8 cellular contexts compared by ENCODE assay signal in genomic region chr16:30377812-30378235, GRCh38. TPM values are rescaled to one million over a fixed set of nuclear protein-coding genes. Genes with fewer than 3 reads are reported as not detected.
DNase-seq lines count a peak whose midpoint lies in the region; ATAC-seq and TF ChIP-seq lines count a peak whose summit lies in the region.

No MANE protein-coding gene starts in this region.

- peak overlapping the region; percentile 100 for H3K27ac ChIP-seq in rectal smooth muscle tissue (ENCODE audit: low read depth, low read length)
- H3K27ac ChIP-seq in vagina = peak overlapping the region; percentile 99

- TF ChIP-seq CTCF in GM10266 (IDR thresholded peaks at IDR 0.05; ENCODE audit: control insufficient read depth, insufficient read depth, low read depth, missing control alignments) (no peak), vagina (IDR thresholded peaks at IDR 0.05) (no peak)

- peak in 1 of 2 donors; percentile 38 for TF ChIP-seq POLR2A in vagina (IDR thresholded peaks at IDR 0.05)

- H3K4me1 Mint-ChIP-seq in T-helper 1 cell treated with Interleukin-12 subunit alpha and Interleukin-12 subunit beta and Interleukin-4 antibody, amounts not matched to agents 30 μg/mL and 1 μg/mL, for 36 hours (ENCODE audit: low read depth) = peaks cover 34% of the 10 kb centered on the region

- H3K36me3 ChIP-seq in rectal smooth muscle tissue (ENCODE audit: control insufficient read depth, insufficient read depth, low read length) (no peaks in the 10 kb centered on the region), vagina (no peaks in the 10 kb centered on the region)

- no peaks in the 10 kb centered on the region for H3K27me3 Mint-ChIP-seq in T-helper 1 cell treated with Interleukin-12 subunit alpha and Interleukin-12 subunit beta and Interleukin-4 antibody, amounts not matched to agents 30 μg/mL and 1 μg/mL, for 36 hours (ENCODE audit: low read depth)

- no peaks in the 10 kb centered on the region for H3K9me3 Mint-ChIP-seq in T-helper 1 cell treated with Interleukin-12 subunit alpha and Interleukin-12 subunit beta and Interleukin-4 antibody, amounts not matched to agents 30 μg/mL and 1 μg/mL, for 36 hours

- H3K4me3 Mint-ChIP-seq in T-helper 1 cell treated with Interleukin-12 subunit alpha and Interleukin-12 subunit beta and Interleukin-4 antibody, amounts not matched to agents 30 μg/mL and 1 μg/mL, for 36 hours = peak overlapping the region; percentile 96

- intact Hi-C loops in vagina (cut with DNase I) = loop anchor here (5.0 to 10.0 kb wide), 2 partner anchors 571 to 1497 kb away; partner anchors contain the start of genes MAZ and ZNF267

- peak; percentile 77 for DNase-seq in GM10266 (ENCODE audit: extremely low spot score)
- peak; percentile 63 for DNase-seq in NCI-H1417 treated with DMSO at 0.1 percent for 48 hours (lab: John Stamatoyannopoulos, UW)
- DNase-seq in anterior cingulate cortex (lab: John Stamatoyannopoulos, UW) = peak in 53 of 58 donors; percentile 54 to 95 (median 86)
- peak; percentile 82 for DNase-seq in hepatic stellate cell (ENCODE audit: low spot score)
- peak in 1 of 2 donors; percentile 99 for DNase-seq in vagina (ENCODE audit: extremely low spot score in 2 of 2)

- H3K9me3 ChIP-seq in vagina = no peaks in the 10 kb centered on the region

- H3K27ac Mint-ChIP-seq in T-helper 1 cell treated with Interleukin-12 subunit alpha and Interleukin-12 subunit beta and Interleukin-4 antibody, amounts not matched to agents 30 μg/mL and 1 μg/mL, for 36 hours = peak overlapping the region; percentile 99

- no peaks in the 10 kb centered on the region for H3K27me3 ChIP-seq in rectal smooth muscle tissue (ENCODE audit: control insufficient read depth, insufficient read depth, low read length)
- H3K27me3 ChIP-seq in vagina = no peaks in the 10 kb centered on the region

- H3K9ac ChIP-seq in rectal smooth muscle tissue (ENCODE audit: low read length) = peak overlapping the region; percentile 42

- peak; percentile 53 for ATAC-seq in HG02642 (IDR thresholded peaks at IDR 0.05; ENCODE audit: poor library complexity, unreplicated experiment)

- peaks cover 28% of the 10 kb centered on the region for H3K36me3 Mint-ChIP-seq in T-helper 1 cell treated with Interleukin-12 subunit alpha and Interleukin-12 subunit beta and Interleukin-4 antibody, amounts not matched to agents 30 μg/mL and 1 μg/mL, for 36 hours (ENCODE audit: low read depth)

- H3K4me1 ChIP-seq in rectal smooth muscle tissue (ENCODE audit: control insufficient read depth, insufficient read depth, low read length) (peaks cover 9% of the 10 kb centered on the region), vagina (peaks cover 32% of the 10 kb centered on the region)

- H3K4me3 ChIP-seq in rectal smooth muscle tissue (ENCODE audit: low read length) (peak overlapping the region; percentile 74), vagina (peak overlapping the region; percentile 75 to 81)

RNA-seq across cellular contexts. Expression of gene MYL11, which starts 3.2 kb away (rescaled TPM):
- total RNA-seq in vagina = not detected

RNA-seq across cellular contexts. Expression of gene SEPTIN1, which starts 4.5 kb away (rescaled TPM):
- 3.7 TPM for total RNA-seq in vagina

RNA-seq across cellular contexts. Expression of gene TBC1D10B, which starts 7.5 kb away (rescaled TPM):
- total RNA-seq in vagina = 42.2 TPM

RNA-seq across cellular contexts. Expression of gene ZNF48, which starts 17.4 kb away (rescaled TPM):
- 3.4 TPM for total RNA-seq in vagina

RNA-seq across cellular contexts. Expression of gene CD2BP2, which starts 22.7 kb away (rescaled TPM):
- total RNA-seq in vagina = 29.2 TPM
